In the genomic region with DNA sequence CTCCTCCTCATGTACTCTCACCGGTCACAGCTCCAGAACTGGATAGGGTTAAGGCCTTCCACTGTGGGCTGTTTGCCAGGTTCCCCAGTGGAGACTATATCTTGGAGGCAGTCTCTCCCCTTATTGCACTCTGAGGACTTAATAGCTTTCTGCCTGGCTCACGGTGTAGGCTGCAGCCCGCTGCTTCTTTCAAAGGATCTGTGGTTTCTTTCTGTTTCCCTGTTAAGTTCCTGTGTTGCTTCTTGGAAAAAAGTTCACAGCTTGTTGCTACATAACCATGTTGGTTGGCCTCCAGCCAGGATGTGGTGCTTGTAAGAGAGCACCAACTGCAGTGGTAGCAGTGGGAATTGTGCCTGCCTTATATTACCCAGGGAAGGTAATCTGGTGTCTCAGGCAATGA, we compare ENCODE assay signal across 17 cellular contexts. TPM values are rescaled to one million over a fixed set of nuclear protein-coding genes. Genes with fewer than 3 reads are reported as not detected.
DNase-seq lines count a peak whose midpoint lies in the region; ATAC-seq and TF ChIP-seq lines count a peak whose summit lies in the region.
"Had no signal": no experiment of that assay in that cellular context is flagged by ENCODE, and none has a peak within 500 bp of the region (broad histone marks: within the 10 kb centered on the region; RNA-seq: fewer than 3 reads in every experiment).

No MANE protein-coding gene starts in this region.

- H3K4me2 ChIP-seq in GM23248 (ENCODE audit: unreplicated experiment), result no peak overlapping the region

- TF ChIP-seq EP300 in sigmoid colon (IDR thresholded peaks at IDR 0.05), result no peak

- no peaks in the 10 kb centered on the region for H3K27me3 Mint-ChIP-seq in activated naive CD8-positive, alpha-beta T cell treated with anti-CD3 and anti-CD28 coated beads, Interleukin-2, amount 50 U/mL, for 24 hours
- H3K27me3 Mint-ChIP-seq: naive thymus-derived CD4-positive, alpha-beta T cell had no signal

- no peaks in the 10 kb centered on the region for H3K9me2 ChIP-seq in GM23248 (ENCODE audit: insufficient read depth)

- H3F3A ChIP-seq in GM23248 (ENCODE audit: insufficient read depth), result no peaks in the 10 kb centered on the region

- H3K36me3 ChIP-seq in GM23248 (ENCODE audit: low read depth), result no peaks in the 10 kb centered on the region
- H3K36me3 ChIP-seq in sigmoid colon, result no peaks in the 10 kb centered on the region
- no peaks in the 10 kb centered on the region for H3K36me3 ChIP-seq in esophagus squamous epithelium

- H3K4me1 ChIP-seq in GM23248 (ENCODE audit: insufficient read depth), result no peaks in the 10 kb centered on the region
- H3K4me1 ChIP-seq in sigmoid colon, result peaks cover 0 to 9% (median 6%) of the 10 kb centered on the region in 4 donors
- H3K4me1 ChIP-seq in esophagus squamous epithelium, result peaks cover 0 to 12% (median 0%) of the 10 kb centered on the region in 3 donors

- H3K4me1 Mint-ChIP-seq in activated naive CD8-positive, alpha-beta T cell treated with anti-CD3 and anti-CD28 coated beads, Interleukin-2, amount 50 U/mL, for 24 hours, result no peaks in the 10 kb centered on the region
- H3K4me1 Mint-ChIP-seq: central memory CD8-positive, alpha-beta T cell had no signal

- no peaks in the 10 kb centered on the region for H4K20me1 ChIP-seq in GM23248 (ENCODE audit: insufficient read depth)

- H3K27me3 ChIP-seq in GM23248 (replicated peaks; ENCODE audit: insufficient read depth) (no peaks in the 10 kb centered on the region), sigmoid colon (no peaks in the 10 kb centered on the region), esophagus squamous epithelium (no peaks in the 10 kb centered on the region)

- H3K27ac Mint-ChIP-seq in activated naive CD8-positive, alpha-beta T cell treated with anti-CD3 and anti-CD28 coated beads, Interleukin-2, amount 50 U/mL, for 24 hours, result no peak overlapping the region
- H3K27ac Mint-ChIP-seq: activated T-helper 2 cell treated with anti-CD3 and anti-CD28 coated beads, Interferon-gamma antibody, Interleukin-2, Interleukin-4, amounts not matched to agents 10 μg/mL and 5 μg/mL and 100 μg/mL, durations not matched to agents 14 hours and 24 hours and 36 hours; naive thymus-derived CD4-positive, alpha-beta T cell; T-cell had no signal

- no peak overlapping the region for H3K4me3 Mint-ChIP-seq in activated naive CD8-positive, alpha-beta T cell treated with anti-CD3 and anti-CD28 coated beads, Interleukin-2, amount 50 U/mL, for 24 hours
- H3K4me3 Mint-ChIP-seq: central memory CD8-positive, alpha-beta T cell; naive thymus-derived CD4-positive, alpha-beta T cell; T-cell had no signal

- DNase-seq in GM23248, result peak; percentile 0
- peak; percentile 4 for DNase-seq in RPMI8226
- peak; percentile 65 for DNase-seq in left ventricle myocardium superior
- peak; percentile 86 for DNase-seq in sigmoid colon
- DNase-seq in esophagus squamous epithelium (lab: John Stamatoyannopoulos, UW), result no peak
- no peak for DNase-seq in middle frontal gyrus (ENCODE audit: extremely low spot score, low spot score)
- no peak for DNase-seq in activated naive CD8-positive, alpha-beta T cell treated with anti-CD3 and anti-CD28 coated beads, Interleukin-2, amount 50 U/mL, for 24 hours
- DNase-seq: activated CD4-positive, alpha-beta T cell treated with anti-CD3 and anti-CD28 coated beads for 48 hours; NCI-H774; stimulated activated CD4-positive, alpha-beta T cell treated with anti-CD3 and anti-CD28 coated beads, Interleukin-15, amount 100 ng/mL, for 24 hours; stimulated activated CD8-positive, alpha-beta memory T cell treated with anti-CD3 and anti-CD28 coated beads, Interleukin-4, amount 100 ng/mL, for 48 hours; T-cell had no signal

- TF ChIP-seq POLR2A in sigmoid colon (IDR thresholded peaks at IDR 0.05) (no peak), esophagus squamous epithelium (IDR thresholded peaks at IDR 0.05) (no peak)

- H2AFZ ChIP-seq in GM23248, result no peak overlapping the region

- in situ Hi-C loops in GM23248 (cut with MboI), result no loop called here

- H3K4me3 ChIP-seq in GM23248 (no peak overlapping the region), sigmoid colon (no peak overlapping the region), esophagus squamous epithelium (no peak overlapping the region)

- intact Hi-C loops in left ventricle myocardium superior (cut with micrococcal nuclease) (no loop called here), sigmoid colon (cut with DNase I) (no loop called here), esophagus squamous epithelium (cut with DNase I) (no loop called here)

- 11 to 19% methylated on average over 2 to 3 of the region's 3 CpGs for WGBS in GM23248 (ENCODE audit: low coverage in 1 of 2, low lambda C conversion rate in 2 of 2, missing lambda C conversion rate in 2 of 2), 2 experiments
- WGBS in sigmoid colon, 2 donors, result 27 to 61% methylated on average over 3 of the region's 3 CpGs
- WGBS in esophagus squamous epithelium, 2 donors, result 0 to 37% methylated on average over 2 to 3 of the region's 3 CpGs

- no peaks in the 10 kb centered on the region for H3K9me3 Mint-ChIP-seq in activated naive CD8-positive, alpha-beta T cell treated with anti-CD3 and anti-CD28 coated beads, Interleukin-2, amount 50 U/mL, for 24 hours
- H3K9me3 Mint-ChIP-seq: activated T-helper 2 cell treated with anti-CD3 and anti-CD28 coated beads, Interferon-gamma antibody, Interleukin-2, Interleukin-4, amounts not matched to agents 10 μg/mL and 5 μg/mL and 100 μg/mL, durations not matched to agents 14 hours and 24 hours and 36 hours; central memory CD8-positive, alpha-beta T cell had no signal

- no peak for TF ChIP-seq CTCF in sigmoid colon (IDR thresholded peaks at IDR 0.05)
- TF ChIP-seq CTCF in esophagus squamous epithelium (IDR thresholded peaks at IDR 0.05), result no peak

- no peak overlapping the region for H3K9ac ChIP-seq in GM23248

- ATAC-seq in left ventricle myocardium superior, result peak; percentile 66
- no peak for ATAC-seq in HG02870 (IDR thresholded peaks at IDR 0.05; ENCODE audit: unreplicated experiment)
- ATAC-seq in activated naive CD8-positive, alpha-beta T cell treated with anti-CD3 and anti-CD28 coated beads, Interleukin-2, amount 50 U/mL, for 24 hours, result no peak
- ATAC-seq: naive thymus-derived CD4-positive, alpha-beta T cell; T-cell had no signal

- H3K79me2 ChIP-seq in GM23248 (ENCODE audit: insufficient read depth), result no peaks in the 10 kb centered on the region

- H3K27ac ChIP-seq in GM23248 (no peak overlapping the region), sigmoid colon (peak overlapping the region in 3 of 4 donors; percentile 42 to 58 (median 55)), esophagus squamous epithelium (no peak overlapping the region)
- H3K27ac ChIP-seq: C4-2B had no signal

- H3K9me3 ChIP-seq in GM23248 (ENCODE audit: low read depth) (no peaks in the 10 kb centered on the region), sigmoid colon (no peaks in the 10 kb centered on the region), esophagus squamous epithelium (no peaks in the 10 kb centered on the region)

- H3K36me3 Mint-ChIP-seq in activated naive CD8-positive, alpha-beta T cell treated with anti-CD3 and anti-CD28 coated beads, Interleukin-2, amount 50 U/mL, for 24 hours (ENCODE audit: low read depth), result no peaks in the 10 kb centered on the region

RNA-seq across cellular contexts. Expression of a gene that starts 24.9 kb away (rescaled TPM):
- total RNA-seq in GM23248 (2014; rRNA removed; shearing (Covaris generic)), result not detected in 2 replicates
- polyA plus RNA-seq in GM23248 (2016; fragmentation: Nextera tagmentation; extraction: Ambion mirVana) (0.06 and 0.18 TPM in 2 replicates), sigmoid colon (under 1 TPM in 2 of 3 donors, not detected in 1; under 0.01 to 0.44 TPM)
- total RNA-seq in left ventricle myocardium superior (3.5 TPM), sigmoid colon (1 to 10 TPM; 2.1 to 6.4 (median 3.0) TPM), esophagus squamous epithelium (1 to 10 TPM in 1 of 4 donors, under 1 TPM in 3; 0.26 to 2.1 (median 0.26) TPM)

Comparison
In these comparisons a context has a peak if more than half of its experiments do, and no peak if none do; other contexts are left out.
1. DNase-seq: peak in GM23248 (single experiment), RPMI8226 (single experiment), left ventricle myocardium superior (single experiment) and sigmoid colon (single experiment); none in esophagus squamous epithelium (single experiment), middle frontal gyrus (single experiment) and activated naive CD8-positive, alpha-beta T cell treated with anti-CD3 and anti-CD28 coated beads, Interleukin-2, amount 50 U/mL, for 24 hours (single experiment).
2. H3K27ac ChIP-seq: peak in sigmoid colon (3 of 4); none in GM23248 (single experiment) and esophagus squamous epithelium (0 of 4).